ENCODE assay signal across 28 cellular contexts in the genomic region with DNA sequence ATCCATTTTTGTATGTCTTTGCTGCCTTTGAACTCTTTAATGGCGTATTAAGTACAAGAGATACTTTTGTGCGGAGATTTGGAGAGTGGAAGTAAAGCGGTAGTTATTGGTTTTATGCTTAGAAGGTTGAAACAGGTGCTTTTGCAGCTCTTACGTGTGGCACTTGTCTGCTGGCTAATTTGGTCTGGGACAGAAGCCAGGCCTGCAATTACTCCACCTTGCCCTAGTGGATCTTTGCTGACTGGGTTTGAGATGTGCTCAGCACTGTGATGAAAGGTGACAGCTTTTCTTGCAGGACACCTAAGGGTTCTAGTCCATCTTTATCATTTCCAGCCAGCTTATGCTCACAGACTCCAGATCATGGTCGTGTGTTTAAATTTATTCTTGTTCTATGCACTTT.
A peak's percentile ranks its signal among the peaks of the same experiment; 100 is the strongest.
DNase-seq lines count a peak whose midpoint lies in the region; ATAC-seq and TF ChIP-seq lines count a peak whose summit lies in the region.
"Had no signal": no experiment of that assay in that cellular context is flagged by ENCODE, and none has a peak within 500 bp of the region (broad histone marks: within the 10 kb centered on the region; RNA-seq: fewer than 3 reads in every experiment).

No MANE protein-coding gene starts in this region.

- no peaks in the 10 kb centered on the region for H3K27me3 ChIP-seq in upper lobe of right lung
- H3K27me3 ChIP-seq: right lobe of liver, thyroid gland had no signal

- H3K36me3 Mint-ChIP-seq in immature natural killer cell: no peaks in the 10 kb centered on the region
- H3K36me3 Mint-ChIP-seq: activated naive CD4-positive, alpha-beta T cell treated with anti-CD3 and anti-CD28 coated beads, Interleukin-2, amount 10 ng/mL, durations not matched to agents 7 days and 5 days; brain; CD4-positive, alpha-beta memory T cell had no signal

- no peak for TF ChIP-seq CTCF in upper lobe of right lung (IDR thresholded peaks at IDR 0.05)

- H3K9me3 Mint-ChIP-seq in immature natural killer cell: peaks cover 8 to 42% (median 18%) of the 10 kb centered on the region in 6 donors

- no peak overlapping the region for H3K27ac ChIP-seq in upper lobe of right lung
- H3K27ac ChIP-seq: right lobe of liver, thyroid gland had no signal

- intact Hi-C loops in upper lobe of right lung (cut with DNase I): no loop called here

- H3K4me1 Mint-ChIP-seq in immature natural killer cell: no peaks in the 10 kb centered on the region
- H3K4me1 Mint-ChIP-seq: activated naive CD4-positive, alpha-beta T cell treated with anti-CD3 and anti-CD28 coated beads, Interleukin-2, amount 10 ng/mL, durations not matched to agents 7 days and 5 days; activated T-helper 17 cell treated with anti-CD3 and anti-CD28 coated beads, Interleukin-2, amount 50 U/mL, for 72 hours; CD4-positive, alpha-beta memory T cell had no signal

- no peaks in the 10 kb centered on the region for H3K9me3 ChIP-seq in upper lobe of right lung
- H3K9me3 ChIP-seq: right lobe of liver, thyroid gland had no signal

- CTCF ChIA-PET in HEK293T (lab: Yijun Ruan, JAX): no interaction called here

- H3K27ac Mint-ChIP-seq in immature natural killer cell: no peak overlapping the region
- H3K27ac Mint-ChIP-seq: activated CD8-positive, alpha-beta T cell treated with anti-CD3 and anti-CD28 coated beads, Interleukin-2, amount 10 ng/mL, durations not matched to agents 7 days and 5 days; activated naive CD4-positive, alpha-beta T cell treated with anti-CD3 and anti-CD28 coated beads, Interleukin-2, amount 10 ng/mL, durations not matched to agents 7 days and 5 days; activated T-helper 17 cell treated with anti-CD3 and anti-CD28 coated beads, Interleukin-2, amount 50 U/mL, for 72 hours; brain; CD4-positive, alpha-beta memory T cell; endodermal cell; progenitor cell of endocrine pancreas had no signal

- H3K4me3 ChIP-seq in upper lobe of right lung: no peak overlapping the region
- H3K4me3 ChIP-seq: right lobe of liver, thyroid gland had no signal

- H3K36me3 ChIP-seq in upper lobe of right lung: no peaks in the 10 kb centered on the region
- H3K36me3 ChIP-seq: right lobe of liver, thyroid gland had no signal

- H3K27me3 Mint-ChIP-seq in immature natural killer cell (ENCODE audit: low read depth in 3 of 3): no peaks in the 10 kb centered on the region
- H3K27me3 Mint-ChIP-seq: activated naive CD4-positive, alpha-beta T cell treated with anti-CD3 and anti-CD28 coated beads, Interleukin-2, amount 10 ng/mL, durations not matched to agents 7 days and 5 days; activated T-helper 17 cell treated with anti-CD3 and anti-CD28 coated beads, Interleukin-2, amount 50 U/mL, for 72 hours; CD4-positive, alpha-beta memory T cell; progenitor cell of endocrine pancreas had no signal

- peak; percentile 30 for ATAC-seq in upper lobe of right lung
- ATAC-seq: activated CD8-positive, alpha-beta T cell treated with anti-CD3 and anti-CD28 coated beads, Interleukin-2, amount 10 ng/mL, durations not matched to agents 7 days and 5 days; activated T-helper 17 cell treated with anti-CD3 and anti-CD28 coated beads, Interleukin-2, amount 50 U/mL, for 72 hours; Panc1; right lobe of liver had no signal

- DNase-seq in NCI-H748 (lab: John Stamatoyannopoulos, UW; ENCODE audit: unreplicated experiment) (peak; percentile 4), NCI-H748 treated with DMSO at 0.1 percent for 48 hours (lab: John Stamatoyannopoulos, UW) (no peak), NCI-H2107 (lab: John Stamatoyannopoulos, UW) (peak; percentile 67), SHP77 treated with DMSO at 0.1 percent for 48 hours (lab: John Stamatoyannopoulos, UW) (peak; percentile 38), upper lobe of right lung (no peak), immature natural killer cell (no peak), HEK293T (ENCODE audit: extremely low spot score) (no peak), middle frontal gyrus (ENCODE audit: extremely low spot score, low spot score) (no peak)
- DNase-seq: activated CD4-positive, alpha-beta T cell treated with anti-CD3 and anti-CD28 coated beads for 1 hour; activated CD8-positive, alpha-beta T cell treated with anti-CD3 and anti-CD28 coated beads, Interleukin-2, amount 10 ng/mL, durations not matched to agents 7 days and 5 days; activated naive CD4-positive, alpha-beta T cell treated with anti-CD3 and anti-CD28 coated beads, Interleukin-2, amount 10 ng/mL, durations not matched to agents 7 days and 5 days; amniotic stem cell; CD4-positive, alpha-beta memory T cell; dermis blood vessel endothelial cell; endodermal cell; HCEC 1CT; NCI-H2171; NCI-H524; right lobe of liver; SIG-M5; stimulated activated CD4-positive, alpha-beta T cell treated with anti-CD3 and anti-CD28 coated beads, Interleukin-12 subunit alpha, Interleukin-12 subunit beta, amount 100 ng/mL, for 4 hours; stimulated activated CD4-positive, alpha-beta T cell treated with anti-CD3 and anti-CD28 coated beads, Interleukin-4, amount 100 ng/mL, for 24 hours; SW 1271; thyroid gland had no signal

- POLR2A ChIA-PET in HEK293T (lab: Yijun Ruan, JAX): no interaction called here

- H3K4me3 Mint-ChIP-seq in immature natural killer cell: no peak overlapping the region
- H3K4me3 Mint-ChIP-seq: activated CD8-positive, alpha-beta T cell treated with anti-CD3 and anti-CD28 coated beads, Interleukin-2, amount 10 ng/mL, durations not matched to agents 7 days and 5 days; activated naive CD4-positive, alpha-beta T cell treated with anti-CD3 and anti-CD28 coated beads, Interleukin-2, amount 10 ng/mL, durations not matched to agents 7 days and 5 days; activated T-helper 17 cell treated with anti-CD3 and anti-CD28 coated beads, Interleukin-2, amount 50 U/mL, for 72 hours; brain; CD4-positive, alpha-beta memory T cell; endodermal cell had no signal

- H3K4me1 ChIP-seq in upper lobe of right lung: no peaks in the 10 kb centered on the region
- H3K4me1 ChIP-seq: right lobe of liver, thyroid gland had no signal

TF ChIP-seq in HEK293T, 16 proteins besides CTCF, POLR2A, EP300 and RAD21:
- TF ChIP-seq L3MBTL2 (conservative IDR thresholded peaks at IDR 0.05) (no peak), FOXM1 (IDR thresholded peaks at IDR 0.05; ENCODE audit: borderline replicate concordance) (no peak), HDGF (IDR thresholded peaks at IDR 0.05; ENCODE audit: borderline replicate concordance) (no peak), FOXA1 (IDR thresholded peaks at IDR 0.05) (no peak), CTBP1 (IDR thresholded peaks at IDR 0.05; ENCODE audit: borderline replicate concordance) (no peak), LEF1 (IDR thresholded peaks at IDR 0.05; ENCODE audit: borderline replicate concordance) (no peak), ARNT (IDR thresholded peaks at IDR 0.05) (no peak), ZNF384 (IDR thresholded peaks at IDR 0.05) (no peak), FOXK2 (IDR thresholded peaks at IDR 0.05) (no peak), NFRKB (IDR thresholded peaks at IDR 0.05) (no peak)
- TF ChIP-seq, protein P1, sequence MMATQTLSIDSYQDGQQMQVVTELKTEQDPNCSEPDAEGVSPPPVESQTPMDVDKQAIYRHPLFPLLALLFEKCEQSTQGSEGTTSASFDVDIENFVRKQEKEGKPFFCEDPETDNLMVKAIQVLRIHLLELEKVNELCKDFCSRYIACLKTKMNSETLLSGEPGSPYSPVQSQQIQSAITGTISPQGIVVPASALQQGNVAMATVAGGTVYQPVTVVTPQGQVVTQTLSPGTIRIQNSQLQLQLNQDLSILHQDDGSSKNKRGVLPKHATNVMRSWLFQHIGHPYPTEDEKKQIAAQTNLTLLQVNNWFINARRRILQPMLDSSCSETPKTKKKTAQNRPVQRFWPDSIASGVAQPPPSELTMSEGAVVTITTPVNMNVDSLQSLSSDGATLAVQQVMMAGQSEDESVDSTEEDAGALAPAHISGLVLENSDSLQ (IDR thresholded peaks at IDR 0.05): no peak

Comparison
In these comparisons a context has a peak if more than half of its experiments do, and no peak if none do; other contexts are left out.
1. DNase-seq: peak in NCI-H748 (single experiment), NCI-H2107 (single experiment) and SHP77 treated with DMSO at 0.1 percent for 48 hours (single experiment); none in NCI-H748 treated with DMSO at 0.1 percent for 48 hours (single experiment), upper lobe of right lung (single experiment), immature natural killer cell (0 of 3), HEK293T (single experiment) and middle frontal gyrus (single experiment).